ENCODE assay signal across 8 cellular contexts in genomic region chr19:37654118-37654517, GRCh38. TPM values are rescaled to one million over a fixed set of nuclear protein-coding genes. Genes with fewer than 3 reads are reported as not detected.
DNase-seq lines count a peak whose midpoint lies in the region; ATAC-seq and TF ChIP-seq lines count a peak whose summit lies in the region.

No MANE protein-coding gene starts in this region.

- no peak for TF ChIP-seq CTCF in glutamatergic neuron (IDR thresholded peaks at IDR 0.05; ENCODE audit: partially characterized antibody, unreplicated experiment)

- H3K4me1 Mint-ChIP-seq in T-cell (peaks cover 28 to 34% (median 32%) of the 10 kb centered on the region in 3 donors), glutamatergic neuron (ENCODE audit: low read depth, unreplicated experiment) (peaks cover 9% of the 10 kb centered on the region)
- H3K4me1 Mint-ChIP-seq in stimulated activated naive B cell treated with anti-CD40 and anti-IgM and Interleukin-4, amounts not matched to agents 10 μg/mL and 1 μg/mL and 100 μg/mL, for 72 hours, result peaks cover 19 to 44% of the 10 kb centered on the region in 2 donors

- H3K27me3 Mint-ChIP-seq in T-cell (no peaks in the 10 kb centered on the region), glutamatergic neuron (ENCODE audit: unreplicated experiment) (peaks cover 12% of the 10 kb centered on the region)
- no peaks in the 10 kb centered on the region for H3K27me3 Mint-ChIP-seq in stimulated activated naive B cell treated with anti-CD40 and anti-IgM and Interleukin-4, amounts not matched to agents 10 μg/mL and 1 μg/mL and 100 μg/mL, for 72 hours

- peaks cover 16% of the 10 kb centered on the region for H3K36me3 Mint-ChIP-seq in T-cell
- peaks cover 6% of the 10 kb centered on the region for H3K36me3 Mint-ChIP-seq in glutamatergic neuron (ENCODE audit: unreplicated experiment)
- H3K36me3 Mint-ChIP-seq in stimulated activated naive B cell treated with anti-CD40 and anti-IgM and Interleukin-4, amounts not matched to agents 10 μg/mL and 1 μg/mL and 100 μg/mL, for 72 hours, result peaks cover 21 to 33% of the 10 kb centered on the region in 2 donors

- CTCF ChIA-PET in T-cell (lab: Charles Lee), result interaction anchor here in 1 of 2 donors (0.7 to 0.9 kb wide), 2 partner anchors 17 to 41 kb away, joined by 3 read pairs; no protein-coding TSS in a partner anchor

- POLR2A ChIA-PET in T-cell (lab: Charles Lee), result no interaction called here

- DNase-seq in NCI-H2107 treated with DMSO at 0.1 percent for 48 hours (lab: John Stamatoyannopoulos, UW; ENCODE audit: unreplicated experiment) (peak; percentile 46), NCI-H2107 (lab: John Stamatoyannopoulos, UW) (no peak), T-cell (no peak), glutamatergic neuron (no peak)
- no peak for DNase-seq in stimulated activated naive B cell treated with anti-CD40 and anti-IgM and Interleukin-4, amounts not matched to agents 10 μg/mL and 1 μg/mL and 100 μg/mL, for 72 hours
- DNase-seq in effector CD4-positive, alpha-beta T cell, result no peak
- no peak for DNase-seq in stimulated activated CD4-positive, alpha-beta T cell treated with anti-CD3 and anti-CD28 coated beads, Interleukin-12 subunit alpha, Interleukin-12 subunit beta, amount 100 ng/mL, for 4 hours

- ATAC-seq in T-cell (replicated peaks in 1 of 4) (no peak), HG03520 (IDR thresholded peaks at IDR 0.05; ENCODE audit: unreplicated experiment) (no peak)
- ATAC-seq in stimulated activated naive B cell treated with anti-CD40 and anti-IgM and Interleukin-4, amounts not matched to agents 10 μg/mL and 1 μg/mL and 100 μg/mL, for 72 hours (replicated peaks), result no peak

- peak overlapping the region; percentile 94 to 97 (median 94) for H3K4me3 Mint-ChIP-seq in T-cell
- peak overlapping the region; percentile 95 for H3K4me3 Mint-ChIP-seq in glutamatergic neuron (ENCODE audit: unreplicated experiment)
- peak overlapping the region; percentile 97 to 99 for H3K4me3 Mint-ChIP-seq in stimulated activated naive B cell treated with anti-CD40 and anti-IgM and Interleukin-4, amounts not matched to agents 10 μg/mL and 1 μg/mL and 100 μg/mL, for 72 hours

- H3K9me3 Mint-ChIP-seq in T-cell (no peaks in the 10 kb centered on the region), glutamatergic neuron (ENCODE audit: unreplicated experiment) (peaks cover 18% of the 10 kb centered on the region)
- H3K9me3 Mint-ChIP-seq in stimulated activated naive B cell treated with anti-CD40 and anti-IgM and Interleukin-4, amounts not matched to agents 10 μg/mL and 1 μg/mL and 100 μg/mL, for 72 hours, result no peaks in the 10 kb centered on the region

- H3K27ac Mint-ChIP-seq in T-cell (peak overlapping the region; percentile 94 to 95), glutamatergic neuron (ENCODE audit: unreplicated experiment) (peak overlapping the region; percentile 80)
- peak overlapping the region; percentile 100 for H3K27ac Mint-ChIP-seq in stimulated activated naive B cell treated with anti-CD40 and anti-IgM and Interleukin-4, amounts not matched to agents 10 μg/mL and 1 μg/mL and 100 μg/mL, for 72 hours

RNA-seq across cellular contexts. Expression of gene ZFP30, which starts 1.1 kb away (rescaled TPM):
- 10 to 100 TPM in 4 of 5 donors, 1 to 10 TPM in 1; 7.7 to 17.4 (median 15.0) TPM for total RNA-seq in T-cell
- total RNA-seq in glutamatergic neuron (ENCODE audit: unreplicated experiment), result 35.9 TPM

RNA-seq across cellular contexts. Expression of gene ZNF540, which starts 59.4 kb away (rescaled TPM):
- total RNA-seq in T-cell, result 10 to 100 TPM; 11.7 to 14.7 (median 13.8) TPM
- total RNA-seq in glutamatergic neuron (ENCODE audit: unreplicated experiment), result 2.7 TPM

RNA-seq across cellular contexts. Expression of gene ZNF571, which starts 59.5 kb away (rescaled TPM):
- 10 to 100 TPM in 3 of 5 donors, 1 to 10 TPM in 2; 6.4 to 16.4 (median 10.1) TPM for total RNA-seq in T-cell
- 6.1 TPM for total RNA-seq in glutamatergic neuron (ENCODE audit: unreplicated experiment)
